In genomic region chr12:130828895-130829294, GRCh38 we compare ENCODE assay signal across 20 cellular contexts. TPM values are rescaled to one million over a fixed set of nuclear protein-coding genes. Genes with fewer than 3 reads are reported as not detected.
DNase-seq lines count a peak whose midpoint lies in the region; ATAC-seq and TF ChIP-seq lines count a peak whose summit lies in the region.
"Had no signal": no experiment of that assay in that cellular context is flagged by ENCODE, and none has a peak within 500 bp of the region (broad histone marks: within the 10 kb centered on the region; RNA-seq: fewer than 3 reads in every experiment).

No MANE protein-coding gene starts in this region.

- BruUV-seq in mammary epithelial cell (replicated peaks; lab: Mats Ljungman, UMichigan) = no TSS peak

- no peak overlapping the region for H3K9ac ChIP-seq in mammary epithelial cell (ENCODE audit: insufficient read depth, low read length)

- H3K27ac ChIP-seq in mammary epithelial cell (ENCODE audit: insufficient read depth, low read depth, low read length) = no peak overlapping the region
- H3K27ac ChIP-seq: 22Rv1, SJSA1 had no signal

- H4K20me1 ChIP-seq in mammary epithelial cell (ENCODE audit: insufficient read depth, low read length) = no peaks in the 10 kb centered on the region

- CTCF ChIA-PET in WTC11 (lab: Charles Lee) = interaction anchor here (0.6 to 6.2 kb wide), 5 partner anchors 20 to 1426 kb away, joined by 3 to 36 read pairs (median 3); no protein-coding TSS in a partner anchor
- CTCF ChIA-PET in mammary epithelial cell (lab: Charles Lee; ENCODE audit: low non-redundant PET) = no interaction called here

- H2AFZ ChIP-seq in mammary epithelial cell (ENCODE audit: low read depth, low read length) = no peak overlapping the region

- H3K4me3 ChIP-seq in H7 (ENCODE audit: insufficient read depth, low read depth, low read length) (no peak overlapping the region), mammary epithelial cell (replicated peaks in 1 of 3; ENCODE audit: insufficient read depth in 1 of 3, low read depth in 2 of 3, low read length in 3 of 3) (no peak overlapping the region)
- H3K4me3 ChIP-seq: GM12878, MG63, SJSA1 had no signal

- peak; percentile 12 to 31 (median 16) for DNase-seq in NCI-H1417 (lab: John Stamatoyannopoulos, UW)
- DNase-seq in NCI-H1417 treated with DMSO at 0.1 percent for 48 hours (lab: John Stamatoyannopoulos, UW) = no peak
- DNase-seq in H7 = peak; percentile 54
- no peak for DNase-seq in WTC11 (ENCODE audit: low spot score)
- peak; percentile 42 for DNase-seq in left kidney (ENCODE audit: low read depth, low spot score)
- DNase-seq in omental fat pad (ENCODE audit: low spot score) = no peak
- no peak for DNase-seq in mammary epithelial cell
- DNase-seq: BE2C; CD8-positive, alpha-beta memory T cell; DND-41; Karpas-422; MG63; NCI-H1092 treated with DMSO at 0.1 percent for 48 hours; NCI-H1694 treated with DMSO at 0.1 percent for 48 hours; NCI-H446 treated with DMSO at 0.1 percent for 48 hours; NCI-H82 had no signal

- H3K36me3 ChIP-seq in H7 (replicated peaks; ENCODE audit: control insufficient read depth, insufficient read depth, low read length) (no peaks in the 10 kb centered on the region), mammary epithelial cell (ENCODE audit: insufficient read depth, low read length) (peaks cover 3% of the 10 kb centered on the region)

- intact Hi-C loops in mammary epithelial cell (cut with micrococcal nuclease) = no loop called here

- POLR2A ChIA-PET in WTC11 (lab: Charles Lee) = interaction anchor here (1.5 kb wide), 1 partner anchor 24 kb away, joined by 4 read pairs; no protein-coding TSS in a partner anchor

- peaks cover 54% of the 10 kb centered on the region for H3K4me1 Mint-ChIP-seq in WTC11

- H3K27me3 ChIP-seq in H7 (ENCODE audit: control insufficient read depth, insufficient read depth, low read length) = no peaks in the 10 kb centered on the region
- H3K27me3 ChIP-seq in mammary epithelial cell (ENCODE audit: insufficient read depth, low read length) = no peaks in the 10 kb centered on the region
- H3K27me3 ChIP-seq: BE2C, MG63, SJSA1 had no signal

- peak overlapping the region; percentile 37 for H3K27ac Mint-ChIP-seq in WTC11

- dilution Hi-C loops in mammary epithelial cell (cut with HindIII; ENCODE audit: low sequenced_read_pairs) = no loop called here

- H3K9me3 ChIP-seq in mammary epithelial cell (replicated peaks; ENCODE audit: insufficient read depth, low read length) = no peaks in the 10 kb centered on the region
- H3K9me3 ChIP-seq: BE2C, MG63, SJSA1 had no signal

- 92% methylated on average over 7 of the region's 8 CpGs for WGBS in mammary epithelial cell (ENCODE audit: low coverage, missing lambda C conversion rate)

- peaks cover 6% of the 10 kb centered on the region for H3K4me1 ChIP-seq in mammary epithelial cell (ENCODE audit: insufficient read depth, low read length)
- H3K4me1 ChIP-seq: BE2C, SJSA1 had no signal

- ATAC-seq in WTC11 (peak; percentile 49), HG03378 (IDR thresholded peaks at IDR 0.05; ENCODE audit: unreplicated experiment) (no peak), omental fat pad (ENCODE audit: low FRiP score) (no peak)
- ATAC-seq: GM12878 had no signal

- no peak overlapping the region for H3K4me2 ChIP-seq in mammary epithelial cell (ENCODE audit: insufficient read depth, low read depth, low read length)

- H3K36me3 Mint-ChIP-seq in WTC11 = peaks cover 10% of the 10 kb centered on the region

- H3K9me3 Mint-ChIP-seq in WTC11 = no peaks in the 10 kb centered on the region
- H3K9me3 Mint-ChIP-seq: CD8-positive, alpha-beta memory T cell had no signal

- H3K27me3 Mint-ChIP-seq in WTC11 (ENCODE audit: low read depth) = no peaks in the 10 kb centered on the region
- H3K27me3 Mint-ChIP-seq: CD8-positive, alpha-beta memory T cell had no signal

- H3K4me3 Mint-ChIP-seq in WTC11 = no peak overlapping the region
- H3K4me3 Mint-ChIP-seq: CD8-positive, alpha-beta memory T cell had no signal

- H3K79me2 ChIP-seq in mammary epithelial cell (ENCODE audit: insufficient read depth, low read length) = peaks cover 66% of the 10 kb centered on the region

- in situ Hi-C loops in mammary epithelial cell (cut with MboI; ENCODE audit: low sequenced_read_pairs in 2 of 2) = no loop called here

- TF ChIP-seq CTCF in WTC11 (IDR thresholded peaks at IDR 0.05) = no peak
- no peak for TF ChIP-seq CTCF in omental fat pad (IDR thresholded peaks at IDR 0.05)
- TF ChIP-seq CTCF in mammary epithelial cell (conservative IDR thresholded peaks at IDR 0.05 in 1 of 2, IDR thresholded peaks at IDR 0.05 in 1 of 2; ENCODE audit: extremely low read depth in 1 of 2, insufficient read depth in 1 of 2, low read depth in 1 of 2, low read length in 2 of 2) = no peak

TF ChIP-seq in WTC11, 78 proteins besides CTCF, POLR2A, EP300 and RAD21:
- TF ChIP-seq ZNF219 (CRISPR knock-in tag; IDR thresholded peaks at IDR 0.05; ENCODE audit: borderline replicate concordance) (no peak), GRHL2 (CRISPR knock-in tag; IDR thresholded peaks at IDR 0.05; ENCODE audit: insufficient replicate concordance, severe bottlenecking) (no peak), EMX1 (CRISPR knock-in tag; IDR thresholded peaks at IDR 0.05) (no peak), HMGXB4 (CRISPR knock-in tag; IDR thresholded peaks at IDR 0.05) (no peak), ZNF317 (CRISPR knock-in tag; IDR thresholded peaks at IDR 0.05; ENCODE audit: borderline replicate concordance, low read depth) (no peak), CREM (CRISPR knock-in tag; IDR thresholded peaks at IDR 0.05) (no peak), ETV6 (CRISPR knock-in tag; IDR thresholded peaks at IDR 0.05) (no peak), OVOL2 (CRISPR knock-in tag; IDR thresholded peaks at IDR 0.05; ENCODE audit: borderline replicate concordance) (no peak), KAT7 (CRISPR knock-in tag; IDR thresholded peaks at IDR 0.05; ENCODE audit: borderline replicate concordance) (no peak), SMAD3 (CRISPR knock-in tag; IDR thresholded peaks at IDR 0.05; ENCODE audit: borderline replicate concordance) (no peak), PREB (CRISPR knock-in tag; IDR thresholded peaks at IDR 0.05; ENCODE audit: borderline replicate concordance) (no peak), ESRRA (CRISPR knock-in tag; IDR thresholded peaks at IDR 0.05; ENCODE audit: borderline replicate concordance) (no peak)
TF ChIP-seq in WTC11: peak in this region for 0.

RNA-seq across cellular contexts. Expression of gene STX2, which starts 10.2 kb away (rescaled TPM):
- total RNA-seq in H7 (2014; rRNA removed; shearing (Covaris generic)) = 19.3 and 24.9 TPM in 2 replicates
- total RNA-seq in WTC11 (2021) (21.1 to 23.2 TPM (median 22.7 TPM) in 3 replicates), omental fat pad (10 to 100 TPM; 30.6 to 37.6 (median 33.5) TPM), mammary epithelial cell (10 to 100 TPM; 16.0 to 16.7 TPM)
- 12.8 TPM for polyA plus RNA-seq in mammary epithelial cell
- 20.3 TPM for polyA minus RNA-seq in mammary epithelial cell

RNA-seq across cellular contexts. Expression of gene RAN, which starts 43.0 kb away (rescaled TPM):
- 1,191 and 1,396 TPM in 2 replicates for total RNA-seq in H7 (2014; rRNA removed; shearing (Covaris generic))
- 1,744 to 1,783 TPM (median 1,745 TPM) in 3 replicates for total RNA-seq in WTC11 (2021)
- total RNA-seq in omental fat pad = 100 to 1,000 TPM; 159 to 468 (median 228) TPM
- total RNA-seq in mammary epithelial cell = 1,000 to 10,000 TPM in 1 of 2 donors, 100 to 1,000 TPM in 1; 537 to 1,117 TPM
- polyA plus RNA-seq in mammary epithelial cell = 1,871 TPM
- polyA minus RNA-seq in mammary epithelial cell = 1,476 TPM

Comparison
In these comparisons a context has a peak if more than half of its experiments do, and no peak if none do; other contexts are left out.
1. DNase-seq: peak in NCI-H1417 (3 of 3), H7 (single experiment) and left kidney (single experiment); none in NCI-H1417 treated with DMSO at 0.1 percent for 48 hours (single experiment), WTC11 (single experiment), omental fat pad (single experiment) and mammary epithelial cell (single experiment).